In the genomic region with DNA sequence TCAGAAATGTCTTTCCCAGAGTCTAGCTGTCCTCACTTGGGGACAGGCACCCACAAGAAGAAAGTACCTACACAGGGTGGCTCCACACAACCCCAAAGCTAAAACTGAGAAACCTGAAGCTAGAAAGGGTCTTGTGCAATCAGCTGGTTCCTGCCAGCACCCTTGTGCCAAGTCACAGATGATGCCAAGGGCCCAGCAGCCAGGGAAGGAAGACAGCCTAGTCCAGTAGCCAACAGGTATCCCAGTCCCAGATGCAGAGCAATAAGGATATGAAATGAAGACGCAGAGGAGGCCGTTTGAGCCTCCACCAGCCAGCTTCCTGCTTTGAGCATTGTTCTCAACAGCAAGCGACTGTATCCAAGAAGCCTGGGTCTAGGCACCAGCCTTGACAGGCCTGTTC, we compare ENCODE assay signal across 16 cellular contexts.
"Had no signal": no experiment of that assay in that cellular context is flagged by ENCODE, and none has a peak within 500 bp of the region (broad histone marks: within the 10 kb centered on the region; RNA-seq: fewer than 3 reads in every experiment).

No MANE protein-coding gene starts in this region.

- H3K36me3 ChIP-seq: ascending aorta had no signal

- H3K27ac Mint-ChIP-seq: activated CD4-positive, alpha-beta T cell treated with anti-CD3 and anti-CD28 coated beads, Interleukin-2, amount 10 ng/mL, durations not matched to agents 24 days and 14 days; activated CD8-positive, alpha-beta T cell treated with anti-CD3 and anti-CD28 coated beads, Interleukin-2, amount 10 ng/mL, durations not matched to agents 7 days and 5 days; activated naive CD4-positive, alpha-beta T cell treated with anti-CD3 and anti-CD28 coated beads, Interleukin-2, amount 50 U/mL, for 24 hours; effector memory CD8-positive, alpha-beta T cell; stimulated activated naive CD8-positive, alpha-beta T cell treated with anti-CD3 and anti-CD28 coated beads, Interleukin-15, Interleukin-2, amounts not matched to agents 100 ng/mL and 50 ng/mL, for 24 hours had no signal

- H3K4me1 Mint-ChIP-seq: activated naive CD4-positive, alpha-beta T cell treated with anti-CD3 and anti-CD28 coated beads, Interleukin-2, amount 50 U/mL, for 24 hours had no signal

- H3K4me3 Mint-ChIP-seq: activated CD4-positive, alpha-beta T cell treated with anti-CD3 and anti-CD28 coated beads, Interleukin-2, amount 10 ng/mL, durations not matched to agents 24 days and 14 days; activated CD8-positive, alpha-beta T cell treated with anti-CD3 and anti-CD28 coated beads, Interleukin-2, amount 10 ng/mL, durations not matched to agents 7 days and 5 days; activated naive CD4-positive, alpha-beta T cell treated with anti-CD3 and anti-CD28 coated beads, Interleukin-2, amount 50 U/mL, for 24 hours; activated T-cell treated with anti-CD3 and anti-CD28 coated beads, Interleukin-2, amount 50 U/mL, for 4 hours; effector memory CD8-positive, alpha-beta T cell; naive thymus-derived CD4-positive, alpha-beta T cell; stimulated activated naive CD8-positive, alpha-beta T cell treated with anti-CD3 and anti-CD28 coated beads, Interleukin-15, Interleukin-2, amounts not matched to agents 100 ng/mL and 50 ng/mL, for 24 hours had no signal

- DNase-seq: activated CD4-positive, alpha-beta T cell treated with anti-CD3 and anti-CD28 coated beads, Interleukin-2, amount 10 ng/mL, durations not matched to agents 24 days and 14 days; activated CD4-positive, CD25-positive, alpha-beta regulatory T cell; activated CD8-positive, alpha-beta T cell treated with anti-CD3 and anti-CD28 coated beads, Interleukin-2, amount 10 ng/mL, durations not matched to agents 7 days and 5 days; activated gamma-delta T cell; activated T-cell treated with anti-CD3 and anti-CD28 coated beads, Interleukin-2, amount 50 U/mL, for 4 hours; dermis blood vessel endothelial cell; effector memory CD8-positive, alpha-beta T cell; foreskin fibroblast; mesenchymal stem cell; naive thymus-derived CD4-positive, alpha-beta T cell; T1000; testis had no signal

- H3K9me3 Mint-ChIP-seq: activated CD4-positive, alpha-beta T cell treated with anti-CD3 and anti-CD28 coated beads, Interleukin-2, amount 10 ng/mL, durations not matched to agents 24 days and 14 days; activated naive CD4-positive, alpha-beta T cell treated with anti-CD3 and anti-CD28 coated beads, Interleukin-2, amount 50 U/mL, for 24 hours; activated T-cell treated with anti-CD3 and anti-CD28 coated beads, Interleukin-2, amount 50 U/mL, for 4 hours; effector memory CD8-positive, alpha-beta T cell had no signal

- ATAC-seq: activated CD8-positive, alpha-beta T cell treated with anti-CD3 and anti-CD28 coated beads, Interleukin-2, amount 10 ng/mL, durations not matched to agents 7 days and 5 days; activated T-cell treated with anti-CD3 and anti-CD28 coated beads, Interleukin-2, amount 50 U/mL, for 4 hours; effector memory CD8-positive, alpha-beta T cell; naive thymus-derived CD4-positive, alpha-beta T cell had no signal

- H3K27me3 Mint-ChIP-seq: activated naive CD4-positive, alpha-beta T cell treated with anti-CD3 and anti-CD28 coated beads, Interleukin-2, amount 50 U/mL, for 24 hours; effector memory CD8-positive, alpha-beta T cell; stimulated activated naive CD8-positive, alpha-beta T cell treated with anti-CD3 and anti-CD28 coated beads, Interleukin-15, Interleukin-2, amounts not matched to agents 100 ng/mL and 50 ng/mL, for 24 hours had no signal

- H3K27ac ChIP-seq: ascending aorta, hepatocyte, testis had no signal

- H3K4me1 ChIP-seq: ascending aorta, testis had no signal

- H3K9me3 ChIP-seq: ascending aorta, testis had no signal

- H3K27me3 ChIP-seq: ascending aorta, hepatocyte, testis had no signal

- H3K36me3 Mint-ChIP-seq: activated naive CD4-positive, alpha-beta T cell treated with anti-CD3 and anti-CD28 coated beads, Interleukin-2, amount 50 U/mL, for 24 hours; naive thymus-derived CD4-positive, alpha-beta T cell had no signal

- H3K4me3 ChIP-seq: ascending aorta, hepatocyte, testis had no signal
